ENCODE assay signal across 10 cellular contexts in the genomic region with DNA sequence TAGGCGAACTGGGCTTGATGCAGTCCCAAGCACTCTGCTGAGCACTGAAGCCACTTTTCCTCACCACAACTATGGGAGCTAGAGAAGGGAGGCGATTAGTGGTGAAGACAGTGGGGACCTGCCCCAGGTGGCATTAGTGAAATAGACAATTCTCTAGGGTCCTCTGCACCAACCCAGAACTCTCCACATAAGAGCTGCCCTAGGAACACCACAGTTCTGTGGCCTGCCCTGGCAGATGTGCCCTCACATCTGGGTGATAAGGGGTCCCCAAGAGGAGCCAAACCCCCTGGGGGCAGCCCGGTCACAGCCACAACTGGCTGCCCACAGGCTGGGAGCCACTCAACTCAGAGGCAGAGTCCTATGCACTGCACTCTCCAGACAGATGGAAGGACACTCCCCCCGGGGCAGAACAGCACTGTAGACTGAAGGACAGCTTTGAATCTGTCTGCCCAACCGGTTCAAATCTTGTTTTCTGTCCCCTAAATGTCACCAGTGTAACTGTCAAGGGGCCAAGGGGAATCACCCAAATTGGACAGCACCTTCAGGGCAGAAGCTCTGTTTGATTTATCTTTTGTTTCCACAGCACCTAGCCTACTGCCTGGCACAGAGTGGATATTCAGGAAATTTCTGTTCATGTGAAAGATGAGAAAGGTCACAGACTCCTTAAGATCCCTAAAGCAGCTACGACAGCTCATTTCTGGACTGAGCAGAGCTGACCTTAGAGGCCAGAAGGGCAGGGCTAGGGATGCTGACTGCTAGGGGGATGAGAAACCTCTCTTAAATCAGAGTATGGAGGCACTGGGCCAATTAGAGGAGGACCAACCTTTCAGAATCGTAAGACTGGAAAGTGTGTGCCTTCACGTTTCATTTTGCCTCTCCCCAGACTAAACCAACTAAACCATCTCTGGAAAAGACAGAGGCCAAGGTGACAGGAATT. TPM values are rescaled to one million over a fixed set of nuclear protein-coding genes. Genes with fewer than 3 reads are reported as not detected.
DNase-seq lines count a peak whose midpoint lies in the region; ATAC-seq and TF ChIP-seq lines count a peak whose summit lies in the region.
"Had no signal": no experiment of that assay in that cellular context is flagged by ENCODE, and none has a peak within 500 bp of the region (broad histone marks: within the 10 kb centered on the region; RNA-seq: fewer than 3 reads in every experiment).

No MANE protein-coding gene starts in this region.

- DNase-seq in T-cell (no peak), natural killer cell (no peak), middle frontal gyrus (ENCODE audit: extremely low spot score, low spot score) (no peak), NCI-H526 treated with DMSO at 0.1 percent for 48 hours (lab: John Stamatoyannopoulos, UW) (no peak), COLO668 (lab: John Stamatoyannopoulos, UW; ENCODE audit: unreplicated experiment) (no peak)
- no peak for DNase-seq in stimulated activated CD4-positive, alpha-beta T cell treated with anti-CD3 and anti-CD28 coated beads, Interleukin-1b, Interleukin-23, amount 100 ng/mL, for 48 hours
- DNase-seq: activated CD8-positive, alpha-beta memory T cell treated with anti-CD3 and anti-CD28 coated beads, Interleukin-2, amount 50 U/mL, for 4 hours; NCI-H748 treated with DMSO at 0.1 percent for 48 hours had no signal

- H3K27me3 ChIP-seq in DOHH2 (ENCODE audit: control insufficient read depth, low read length) = no peaks in the 10 kb centered on the region

- H3F3A ChIP-seq in DOHH2 (ENCODE audit: control insufficient read depth, insufficient read depth) = peaks cover 22% of the 10 kb centered on the region

- POLR2A ChIA-PET in T-cell (lab: Charles Lee) = interaction anchor here (0.5 to 0.9 kb wide), 3 partner anchors 7 to 1761 kb away, joined by 3 to 4 read pairs (median 3); no protein-coding TSS in a partner anchor

- H3K36me3 Mint-ChIP-seq in T-cell = peaks cover 24% of the 10 kb centered on the region
- no peaks in the 10 kb centered on the region for H3K36me3 Mint-ChIP-seq in natural killer cell

- no peaks in the 10 kb centered on the region for H3K27me3 Mint-ChIP-seq in T-cell
- H3K27me3 Mint-ChIP-seq in natural killer cell (ENCODE audit: low read depth in 2 of 2) = no peaks in the 10 kb centered on the region

- no peaks in the 10 kb centered on the region for H3K9me3 ChIP-seq in DOHH2 (ENCODE audit: control insufficient read depth, insufficient read depth, low read length)

- peak overlapping the region; percentile 63 for H3K27ac ChIP-seq in DOHH2 (ENCODE audit: low read depth, low read length)

- H3K79me2 ChIP-seq in DOHH2 (ENCODE audit: control insufficient read depth, low read length) = peaks cover 95% of the 10 kb centered on the region

- intact Hi-C loops in natural killer cell (cut with micrococcal nuclease) = no loop called here

- peaks cover 81% of the 10 kb centered on the region for H3K36me3 ChIP-seq in DOHH2 (ENCODE audit: control insufficient read depth, low read length)

- H3K4me1 ChIP-seq in DOHH2 (ENCODE audit: control insufficient read depth, low read length) = peaks cover 97% of the 10 kb centered on the region

- peaks cover 94 to 100% (median 96%) of the 10 kb centered on the region in 3 donors for H3K4me1 Mint-ChIP-seq in T-cell
- H3K4me1 Mint-ChIP-seq in natural killer cell = peaks cover 77 to 80% of the 10 kb centered on the region in 2 donors

- no peaks in the 10 kb centered on the region; the same call in 1 of the 2 replicates for H4K20me1 ChIP-seq in DOHH2 (ENCODE audit: control insufficient read depth, insufficient read depth, low read depth, low read length)

- CTCF ChIA-PET in T-cell (lab: Charles Lee) = no interaction called here

- TF ChIP-seq CTCF in DOHH2 (IDR thresholded peaks at IDR 0.05; ENCODE audit: low read depth, low read length, poor library complexity, severe bottlenecking) (no peak), natural killer cell (IDR thresholded peaks at IDR 0.05) (no peak)

- no peaks in the 10 kb centered on the region for H3K9me2 ChIP-seq in DOHH2 (replicated peaks; ENCODE audit: control insufficient read depth, low read length)

- H3K4me3 ChIP-seq in DOHH2 (ENCODE audit: low read length) = peak overlapping the region; percentile 36

- H3K9me3 Mint-ChIP-seq in T-cell (no peaks in the 10 kb centered on the region), natural killer cell (no peaks in the 10 kb centered on the region)

- H3K4me3 Mint-ChIP-seq in T-cell = peak overlapping the region; percentile 28 to 76 (median 41)
- no peak overlapping the region for H3K4me3 Mint-ChIP-seq in natural killer cell

- ATAC-seq in GM21786 (IDR thresholded peaks at IDR 0.05; ENCODE audit: unreplicated experiment) = peak; percentile 29
- peak in 2 of 4 experiments; percentile 3 to 8 for ATAC-seq in T-cell (replicated peaks in 1 of 4)
- ATAC-seq in natural killer cell = no peak

- H3K4me2 ChIP-seq in DOHH2 (ENCODE audit: low read length) = peak overlapping the region; percentile 65

- H3K27ac Mint-ChIP-seq in T-cell (peak overlapping the region; percentile 91 to 94), natural killer cell (peak overlapping the region; percentile 97 to 99)

RNA-seq across cellular contexts. Expression of a gene that starts 41.2 kb away (rescaled TPM):
- total RNA-seq in T-cell (100 to 1,000 TPM; 153 to 351 (median 179) TPM), natural killer cell (100 to 1,000 TPM in 1 of 3 donors, 10 to 100 TPM in 2; 92.2 to 133 (median 99.0) TPM)
